9 cellular contexts compared by ENCODE assay signal in genomic region chr6:160141001-160141726, GRCh38. TPM values are rescaled to one million over a fixed set of nuclear protein-coding genes. Genes with fewer than 3 reads are reported as not detected.
DNase-seq lines count a peak whose midpoint lies in the region; ATAC-seq and TF ChIP-seq lines count a peak whose summit lies in the region.
"Had no signal": no experiment of that assay in that cellular context is flagged by ENCODE, and none has a peak within 500 bp of the region (broad histone marks: within the 10 kb centered on the region; RNA-seq: fewer than 3 reads in every experiment).

No MANE protein-coding gene starts in this region.

- no peaks in the 10 kb centered on the region for H3K36me3 ChIP-seq in right atrium auricular region
- H3K36me3 ChIP-seq in left ventricle myocardium inferior, result peaks cover 4% of the 10 kb centered on the region
- peaks cover 4 to 10% of the 10 kb centered on the region in 2 experiments for H3K36me3 ChIP-seq in mesenchymal stem cell (ENCODE audit: control insufficient read depth in 1 of 2, insufficient read depth in 2 of 2, low read depth in 1 of 2, low read length in 2 of 2)
- no peaks in the 10 kb centered on the region for H3K36me3 ChIP-seq in vagina

- H3K9me3 ChIP-seq in right atrium auricular region (no peaks in the 10 kb centered on the region), left ventricle myocardium inferior (replicated peaks) (peaks cover 4% of the 10 kb centered on the region), mesenchymal stem cell (ENCODE audit: control insufficient read depth, low read length) (no peaks in the 10 kb centered on the region), vagina (no peaks in the 10 kb centered on the region)

- no peak overlapping the region for H2BK12ac ChIP-seq in mesenchymal stem cell (ENCODE audit: low read length in 2 of 2)

- no peak overlapping the region for H2AK5ac ChIP-seq in mesenchymal stem cell (ENCODE audit: low read length, severe bottlenecking)

- H3K27me3 ChIP-seq in right atrium auricular region, result no peaks in the 10 kb centered on the region
- H3K27me3 ChIP-seq in left ventricle myocardium inferior (ENCODE audit: low read depth), result no peaks in the 10 kb centered on the region
- H3K27me3 ChIP-seq in mesenchymal stem cell (ENCODE audit: control insufficient read depth in 1 of 2, insufficient read depth in 1 of 2, low read length in 2 of 2), result no peaks in the 10 kb centered on the region
- H3K27me3 ChIP-seq in vagina, result no peaks in the 10 kb centered on the region

- no peak overlapping the region for H3K4ac ChIP-seq in mesenchymal stem cell (ENCODE audit: low read depth in 1 of 2, low read length in 2 of 2)

- no peak overlapping the region for H2BK120ac ChIP-seq in mesenchymal stem cell (ENCODE audit: low read depth, low read length)

- 88% methylated on average over 4 of the region's 5 CpGs for WGBS in mesenchymal stem cell

- no peaks in the 10 kb centered on the region for H3K79me1 ChIP-seq in mesenchymal stem cell (replicated peaks; ENCODE audit: low read length, poor library complexity, severe bottlenecking)

- no peak overlapping the region for H3K23ac ChIP-seq in mesenchymal stem cell (ENCODE audit: low read length in 2 of 2)

- H2BK5ac ChIP-seq in mesenchymal stem cell (ENCODE audit: low read depth, low read length, poor library complexity, severe bottlenecking), result no peak overlapping the region

- no peak overlapping the region for H4K91ac ChIP-seq in mesenchymal stem cell (ENCODE audit: low read length)

- TF ChIP-seq POLR2A in vagina (IDR thresholded peaks at IDR 0.05), result no peak

- no peak overlapping the region for H2AFZ ChIP-seq in mesenchymal stem cell (ENCODE audit: low read depth, low read length)

- ATAC-seq in HG03432 (IDR thresholded peaks at IDR 0.05; ENCODE audit: unreplicated experiment), result no peak

- H3K9ac ChIP-seq in mesenchymal stem cell (ENCODE audit: low read length), result peak overlapping the region; percentile 17

- intact Hi-C loops in left ventricle myocardium inferior (cut with micrococcal nuclease) (no loop called here), vagina (cut with DNase I) (no loop called here)

- H4K8ac ChIP-seq in mesenchymal stem cell (ENCODE audit: low read length), result no peak overlapping the region

- no peak overlapping the region for H3K18ac ChIP-seq in mesenchymal stem cell (ENCODE audit: low read depth in 1 of 2, low read length in 2 of 2)

- no peak overlapping the region for H3K4me2 ChIP-seq in mesenchymal stem cell (ENCODE audit: low read length, poor library complexity, severe bottlenecking)

- TF ChIP-seq CTCF in right atrium auricular region (IDR thresholded peaks at IDR 0.05), result no peak
- TF ChIP-seq CTCF in left ventricle myocardium inferior (IDR thresholded peaks at IDR 0.05; ENCODE audit: borderline replicate concordance), result no peak
- no peak for TF ChIP-seq CTCF in vagina (IDR thresholded peaks at IDR 0.05)

- H3K4me3 ChIP-seq in right atrium auricular region, result no peak overlapping the region
- H3K4me3 ChIP-seq in left ventricle myocardium inferior, result no peak overlapping the region
- no peak overlapping the region for H3K4me3 ChIP-seq in mesenchymal stem cell (ENCODE audit: insufficient read depth in 1 of 2, low read depth in 1 of 2, low read length in 2 of 2)
- H3K4me3 ChIP-seq in vagina, result no peak overlapping the region

- H2BK15ac ChIP-seq in mesenchymal stem cell (ENCODE audit: low read depth, poor library complexity, severe bottlenecking), result no peak overlapping the region

- H3K14ac ChIP-seq in mesenchymal stem cell (ENCODE audit: low read length in 2 of 2), result no peak overlapping the region

- H3K27ac ChIP-seq in right atrium auricular region (no peak overlapping the region), left ventricle myocardium inferior (replicated peaks) (no peak overlapping the region), mesenchymal stem cell (ENCODE audit: low read length, poor library complexity, severe bottlenecking) (peak overlapping the region; percentile 16), vagina (peak overlapping the region; percentile 68)

- DNase-seq in right atrium auricular region (ENCODE audit: low spot score) (peak; percentile 34), left ventricle myocardium inferior (no peak), brain pericyte (ENCODE audit: low read depth, low spot score) (peak; percentile 56), mesenchymal stem cell (no peak), vagina (ENCODE audit: extremely low spot score in 2 of 2) (no peak)
- DNase-seq in effector CD4-positive, alpha-beta T cell, result no peak
- DNase-seq in NK-92 treated with Interleukin-12 subunit alpha and Interleukin-12 subunit beta, amount 100 ng/mL, for 24 hours (lab: John Stamatoyannopoulos, UW), result no peak
- DNase-seq: NCI-H1694 had no signal

- peaks cover 0 to 4% of the 10 kb centered on the region in 2 donors for H3K4me1 ChIP-seq in right atrium auricular region
- peaks cover 5% of the 10 kb centered on the region for H3K4me1 ChIP-seq in left ventricle myocardium inferior
- H3K4me1 ChIP-seq in mesenchymal stem cell (ENCODE audit: control insufficient read depth, insufficient read depth, low read depth, low read length), result peaks cover 11% of the 10 kb centered on the region
- peaks cover 32% of the 10 kb centered on the region for H3K4me1 ChIP-seq in vagina

RNA-seq across cellular contexts. Expression of gene SLC22A1, which starts 19.5 kb away (rescaled TPM):
- total RNA-seq in right atrium auricular region, result not detected
- total RNA-seq in left ventricle myocardium inferior, result 0.27 TPM
- polyA plus RNA-seq in mesenchymal stem cell (2013, experiment 1 of 2), result 2.2 TPM
- polyA plus RNA-seq in mesenchymal stem cell (2013, experiment 2 of 2), result 2.0 TPM
- 1.2 TPM for total RNA-seq in vagina

Comparison
In these comparisons a context has a peak if more than half of its experiments do, and no peak if none do; other contexts are left out.
1. DNase-seq: peak in right atrium auricular region (single experiment) and brain pericyte (single experiment); none in left ventricle myocardium inferior (single experiment), mesenchymal stem cell (single experiment), vagina (0 of 2), effector CD4-positive, alpha-beta T cell (single experiment) and NK-92 treated with Interleukin-12 subunit alpha and Interleukin-12 subunit beta, amount 100 ng/mL, for 24 hours (single experiment).
2. H3K27ac ChIP-seq: peak in mesenchymal stem cell (single experiment) and vagina (single experiment); none in right atrium auricular region (0 of 2) and left ventricle myocardium inferior (single experiment).